21 cellular contexts compared by ENCODE assay signal in genomic region chr4:141761926-141762325, GRCh38.
"Had no signal": no experiment of that assay in that cellular context is flagged by ENCODE, and none has a peak within 500 bp of the region (broad histone marks: within the 10 kb centered on the region; RNA-seq: fewer than 3 reads in every experiment).

No MANE protein-coding gene starts in this region.

- H3K9me3 ChIP-seq: MG63, SK-N-SH had no signal

- H3K9ac ChIP-seq: SK-N-SH had no signal

- H3K4me3 ChIP-seq: MG63 had no signal

- ATAC-seq: HepG2 had no signal

- H3K36me3 ChIP-seq: MG63 had no signal

- DNase-seq: IMR-90, Karpas-422, KG1, MG63, NCI-H1092, NCI-H1105 treated with DMSO at 0.1 percent for 48 hours, NCI-H1417 treated with DMSO at 0.1 percent for 48 hours, NCI-H146, NCI-H1694 treated with DMSO at 0.1 percent for 48 hours, NCI-H1930, NCI-H2081, NCI-H2107, NCI-H2227 treated with DMSO at 0.1 percent for 48 hours, NCI-H524, NCI-H69, NCI-H774, RPMI8226, SHP77, SK-N-SH, SW 1271 had no signal

- H3K27me3 ChIP-seq: MG63 had no signal

- H3K4me2 ChIP-seq: SK-N-SH had no signal
